ENCODE assay signal across 14 cellular contexts in genomic region chr1:22816063-22816775, GRCh38.
"Had no signal": no experiment of that assay in that cellular context is flagged by ENCODE, and none has a peak within 500 bp of the region (broad histone marks: within the 10 kb centered on the region; RNA-seq: fewer than 3 reads in every experiment).

No MANE protein-coding gene starts in this region.

- H3K27me3 ChIP-seq: cardiac muscle cell, colonic mucosa, gastrocnemius medialis, heart right ventricle, neutrophil, testis had no signal

- DNase-seq: activated CD4-positive, alpha-beta memory T cell treated with anti-CD3 and anti-CD28 coated beads, Interleukin-2, amount 10 ng/mL, durations not matched to agents 7 days and 5 days; activated gamma-delta T cell; activated naive CD8-positive, alpha-beta T cell treated with anti-CD3 and anti-CD28 coated beads, Interleukin-2, amount 10 ng/mL, durations not matched to agents 7 days and 5 days; activated T-cell treated with anti-CD3 and anti-CD28 coated beads, Interleukin-2, amount 50 U/mL, for 48 hours; colonic mucosa; gastrocnemius medialis; heart right ventricle; islet precursor cell; stimulated activated CD4-positive, alpha-beta T cell treated with anti-CD3 and anti-CD28 coated beads, Interleukin-4, amount 100 ng/mL, for 24 hours; T1000 had no signal

- H3K36me3 Mint-ChIP-seq: activated naive CD8-positive, alpha-beta T cell treated with anti-CD3 and anti-CD28 coated beads, Interleukin-2, amount 10 ng/mL, durations not matched to agents 7 days and 5 days had no signal

- H3K9me3 ChIP-seq: colonic mucosa, gastrocnemius medialis, heart right ventricle, neutrophil, testis had no signal

- H3K27me3 Mint-ChIP-seq: activated CD4-positive, alpha-beta memory T cell treated with anti-CD3 and anti-CD28 coated beads, Interleukin-2, amount 10 ng/mL, durations not matched to agents 7 days and 5 days; activated naive CD8-positive, alpha-beta T cell treated with anti-CD3 and anti-CD28 coated beads, Interleukin-2, amount 10 ng/mL, durations not matched to agents 7 days and 5 days; stimulated activated naive CD8-positive, alpha-beta T cell treated with anti-CD3 and anti-CD28 coated beads, Interleukin-15, Interleukin-2, amounts not matched to agents 100 ng/mL and 50 ng/mL, for 24 hours had no signal

- ATAC-seq: gastrocnemius medialis had no signal

- H3K4me3 ChIP-seq: cardiac muscle cell, colonic mucosa, gastrocnemius medialis, heart right ventricle, testis had no signal

- H3K4me1 ChIP-seq: colonic mucosa, gastrocnemius medialis had no signal

- H3K27ac ChIP-seq: cardiac muscle cell, colonic mucosa, gastrocnemius medialis, neutrophil had no signal

- H3K4me1 Mint-ChIP-seq: activated CD4-positive, alpha-beta memory T cell treated with anti-CD3 and anti-CD28 coated beads, Interleukin-2, amount 10 ng/mL, durations not matched to agents 7 days and 5 days; activated naive CD8-positive, alpha-beta T cell treated with anti-CD3 and anti-CD28 coated beads, Interleukin-2, amount 10 ng/mL, durations not matched to agents 7 days and 5 days had no signal

- H3K4me3 Mint-ChIP-seq: activated CD4-positive, alpha-beta memory T cell treated with anti-CD3 and anti-CD28 coated beads, Interleukin-2, amount 10 ng/mL, durations not matched to agents 7 days and 5 days; activated naive CD8-positive, alpha-beta T cell treated with anti-CD3 and anti-CD28 coated beads, Interleukin-2, amount 10 ng/mL, durations not matched to agents 7 days and 5 days; stimulated activated naive CD8-positive, alpha-beta T cell treated with anti-CD3 and anti-CD28 coated beads, Interleukin-15, Interleukin-2, amounts not matched to agents 100 ng/mL and 50 ng/mL, for 24 hours had no signal

- H3K27ac Mint-ChIP-seq: activated CD4-positive, alpha-beta memory T cell treated with anti-CD3 and anti-CD28 coated beads, Interleukin-2, amount 10 ng/mL, durations not matched to agents 7 days and 5 days; activated naive CD8-positive, alpha-beta T cell treated with anti-CD3 and anti-CD28 coated beads, Interleukin-2, amount 10 ng/mL, durations not matched to agents 7 days and 5 days; stimulated activated naive CD8-positive, alpha-beta T cell treated with anti-CD3 and anti-CD28 coated beads, Interleukin-15, Interleukin-2, amounts not matched to agents 100 ng/mL and 50 ng/mL, for 24 hours had no signal

- H3K36me3 ChIP-seq: cardiac muscle cell, colonic mucosa, gastrocnemius medialis, heart right ventricle, neutrophil had no signal

- H3K9me3 Mint-ChIP-seq: activated CD4-positive, alpha-beta memory T cell treated with anti-CD3 and anti-CD28 coated beads, Interleukin-2, amount 10 ng/mL, durations not matched to agents 7 days and 5 days; activated naive CD8-positive, alpha-beta T cell treated with anti-CD3 and anti-CD28 coated beads, Interleukin-2, amount 10 ng/mL, durations not matched to agents 7 days and 5 days; stimulated activated naive CD8-positive, alpha-beta T cell treated with anti-CD3 and anti-CD28 coated beads, Interleukin-15, Interleukin-2, amounts not matched to agents 100 ng/mL and 50 ng/mL, for 24 hours had no signal
